ENCODE assay signal across 8 cellular contexts in genomic region chr17:57130708-57131461, GRCh38. TPM values are rescaled to one million over a fixed set of nuclear protein-coding genes. Genes with fewer than 3 reads are reported as not detected.
DNase-seq lines count a peak whose midpoint lies in the region; ATAC-seq and TF ChIP-seq lines count a peak whose summit lies in the region.

No MANE protein-coding gene starts in this region.

- no peaks in the 10 kb centered on the region for H3K27me3 ChIP-seq in CD4-positive, alpha-beta T cell (ENCODE audit: control insufficient read depth, insufficient read depth, low read length)

- CTCF ChIA-PET in CD4-positive, alpha-beta T cell (lab: Charles Lee), result interaction anchor here (0.6 to 1.2 kb wide), 6 partner anchors 13 to 762 kb away, joined by 3 to 4 read pairs (median 4); no protein-coding TSS in a partner anchor

- no peaks in the 10 kb centered on the region for H3K36me3 Mint-ChIP-seq in CD4-positive, alpha-beta T cell (ENCODE audit: low read depth)

- H3K4me3 ChIP-seq in HFF-Myc (replicated peaks; ENCODE audit: low read depth, low read length) (no peak overlapping the region), choroid plexus epithelial cell (ENCODE audit: low read depth, low read length) (peak overlapping the region; percentile 32), lower leg skin (ENCODE audit: low read depth, poor library complexity, severe bottlenecking) (no peak overlapping the region)

- no peaks in the 10 kb centered on the region for H3K9me3 ChIP-seq in CD4-positive, alpha-beta T cell (ENCODE audit: control insufficient read depth, low read length)

- no peaks in the 10 kb centered on the region for H3K9me3 Mint-ChIP-seq in CD4-positive, alpha-beta T cell

- no peaks in the 10 kb centered on the region for H3K27me3 Mint-ChIP-seq in CD4-positive, alpha-beta T cell

- 19 to 21% methylated on average over 16 of the region's 16 CpGs for WGBS in lower leg skin, 2 donors

- TF ChIP-seq POLR2A in lower leg skin (IDR thresholded peaks at IDR 0.05), result no peak

- H3K27ac Mint-ChIP-seq in CD4-positive, alpha-beta T cell, result no peak overlapping the region

- POLR2A ChIA-PET in CD4-positive, alpha-beta T cell (lab: Charles Lee), result no interaction called here

- peak; percentile 97 for ATAC-seq in CD4-positive, alpha-beta T cell (ENCODE audit: poor library complexity)
- no peak for ATAC-seq in GM21737 (IDR thresholded peaks at IDR 0.05; ENCODE audit: unreplicated experiment)

- no peak overlapping the region for H3K4me3 Mint-ChIP-seq in CD4-positive, alpha-beta T cell

- no peak overlapping the region for H3K27ac ChIP-seq in CD4-positive, alpha-beta T cell (ENCODE audit: low read depth, low read length)

- H3K4me1 Mint-ChIP-seq in CD4-positive, alpha-beta T cell (ENCODE audit: low read depth), result peaks cover 11% of the 10 kb centered on the region

- TF ChIP-seq CTCF in CD4-positive, alpha-beta T cell (IDR thresholded peaks at IDR 0.05), result peak; percentile 77
- peak; percentile 71 for TF ChIP-seq CTCF in HFF-Myc (IDR thresholded peaks at IDR 0.05; ENCODE audit: low read depth, low read length, missing control alignments)
- TF ChIP-seq CTCF in choroid plexus epithelial cell (conservative IDR thresholded peaks at IDR 0.05; ENCODE audit: low read depth, low read length), result peak; percentile 82
- TF ChIP-seq CTCF in lower leg skin (IDR thresholded peaks at IDR 0.05), result no peak

- DNase-seq in CD4-positive, alpha-beta T cell, result peak; percentile 72 to 86 (median 80)
- DNase-seq in HFF-Myc (ENCODE audit: extremely low read depth, low read depth) (peak; percentile 56), NCI-H446 (lab: John Stamatoyannopoulos, UW) (peak; percentile 60 to 85), choroid plexus epithelial cell (ENCODE audit: low read depth) (peak; percentile 87), lower leg skin (ENCODE audit: low spot score in 2 of 2) (peak; percentile 84 to 95)
- peak; percentile 89 for DNase-seq in activated CD4-positive, alpha-beta T cell treated with anti-CD3 and anti-CD28 coated beads for 48 hours
- DNase-seq in stimulated activated CD4-positive, alpha-beta T cell treated with anti-CD3 and anti-CD28 coated beads, TNF-alpha, amount 100 ng/mL, for 24 hours (ENCODE audit: low read depth in 3 of 3), result peak; percentile 69 to 82 (median 79)

- intact Hi-C loops in CD4-positive, alpha-beta T cell (cut with DNase I, micrococcal nuclease), result loop anchor here (1.0 to 5.0 kb wide), 6 partner anchors 541 to 984 kb away; no protein-coding TSS in a partner anchor
- intact Hi-C loops in lower leg skin (cut with DNase I; ENCODE audit: low total_unique reads), result loop anchor here (10.0 kb wide), 2 partner anchors 114 to 544 kb away; no protein-coding TSS in a partner anchor

RNA-seq across cellular contexts. Expression of gene AKAP1, which starts 45.8 kb away (rescaled TPM):
- total RNA-seq in CD4-positive, alpha-beta T cell, result 10 to 100 TPM; 20.3 to 23.1 TPM
- 10 to 100 TPM; 45.8 to 68.2 (median 54.9) TPM for total RNA-seq in lower leg skin

Comparison
In these comparisons a context has a peak if more than half of its experiments do, and no peak if none do; other contexts are left out.
1. CTCF ChIP-seq: peak in CD4-positive, alpha-beta T cell (single experiment), HFF-Myc (single experiment) and choroid plexus epithelial cell (single experiment); none in lower leg skin (0 of 3).
2. Peak in every context shown above with its lines, with median percentiles within 50 percentile points of each other: DNase-seq.